Comparison of ENCODE assay signal across 8 cellular contexts in the genomic region with DNA sequence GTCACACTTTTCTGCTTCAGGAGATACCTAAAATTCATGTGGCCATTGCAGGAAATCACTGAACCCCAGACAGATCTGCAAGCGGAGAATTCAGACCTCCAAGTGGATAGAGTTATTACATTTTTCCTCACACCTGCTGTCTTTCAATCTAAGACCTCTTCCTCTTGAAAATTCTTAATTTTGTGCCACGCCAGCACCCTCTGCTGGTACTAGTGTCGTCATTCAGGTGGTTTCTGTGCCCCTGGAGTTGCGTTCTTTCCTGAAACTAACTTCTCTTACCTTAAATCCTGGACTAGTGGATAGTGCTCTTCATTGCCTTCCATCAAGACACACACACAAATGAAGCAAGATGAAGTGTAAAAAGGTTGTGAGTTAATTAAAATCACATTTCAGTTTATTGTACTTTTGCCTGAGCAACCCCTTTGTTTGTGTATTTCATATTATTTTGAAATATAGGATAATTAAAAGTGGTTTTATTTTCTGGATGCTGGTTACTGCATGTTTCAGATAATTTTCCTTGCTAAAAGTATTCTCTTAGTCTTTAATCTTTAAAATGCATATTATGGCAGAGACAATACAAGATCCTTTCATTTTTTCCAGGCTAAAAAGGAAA. TPM values are rescaled to one million over a fixed set of nuclear protein-coding genes. Genes with fewer than 3 reads are reported as not detected.
DNase-seq lines count a peak whose midpoint lies in the region; ATAC-seq, FAIRE-seq and TF ChIP-seq lines count a peak whose summit lies in the region.

No MANE protein-coding gene starts in this region.

- BruUV-seq in K562 (replicated peaks; lab: Mats Ljungman, UMichigan): no TSS peak

- H3K27me3 ChIP-seq in HUES48 (ENCODE audit: control insufficient read depth, insufficient read depth, low read length) (peaks cover 59% of the 10 kb centered on the region), K562 (ENCODE audit: control insufficient read depth in 2 of 2, insufficient read depth in 2 of 2, low read length in 2 of 2) (peaks cover 0 to 15% of the 10 kb centered on the region in 2 experiments; a peak in 1 of 5 replicates), gastroesophageal sphincter (peaks cover 98% of the 10 kb centered on the region)

- TF ChIP-seq POLR2A in K562 (conservative IDR thresholded peaks at IDR 0.05) (no peak), gastroesophageal sphincter (IDR thresholded peaks at IDR 0.05) (no peak)

- H2AFZ ChIP-seq in K562 (ENCODE audit: low read depth, low read length): no peak overlapping the region

- DNase-seq in COLO668 (lab: John Stamatoyannopoulos, UW; ENCODE audit: unreplicated experiment): peak; percentile 65
- DNase-seq in NOMO-1 treated with DMSO at 0.1 percent for 48 hours (lab: John Stamatoyannopoulos, UW; ENCODE audit: unreplicated experiment): peak; percentile 39
- peak in 3 of 4 experiments; percentile 22 to 40 (median 22) for DNase-seq in K562 (ENCODE audit: extremely low read depth in 1 of 4, low spot score in 3 of 4)
- peak; percentile 74 for DNase-seq in midbrain (lab: John Stamatoyannopoulos, UW)

- TF ChIP-seq RAD21 in K562 (CRISPR knock-in tag; conservative IDR thresholded peaks at IDR 0.05 in 1 of 2, IDR thresholded peaks at IDR 0.05 in 1 of 2): peak in 1 of 2 experiments; percentile 25; a peak in 1 of 4 replicates

- H3K36me3 ChIP-seq in HUES48 (ENCODE audit: control insufficient read depth, insufficient read depth, low read length) (no peaks in the 10 kb centered on the region), K562 (ENCODE audit: control insufficient read depth, insufficient read depth, low read length) (no peaks in the 10 kb centered on the region), gastroesophageal sphincter (no peaks in the 10 kb centered on the region)

- no peak overlapping the region for H3K4me2 ChIP-seq in K562 (ENCODE audit: insufficient read depth, low read length)

- H3K9ac ChIP-seq in HUES48 (ENCODE audit: low read depth, low read length) (no peak overlapping the region), K562 (ENCODE audit: insufficient read depth in 1 of 2, low read depth in 2 of 2, low read length in 2 of 2) (no peak overlapping the region)

- in situ Hi-C loops in K562 (cut with MboI): no loop called here

- H3K27ac ChIP-seq in HUES48 (ENCODE audit: low read depth, low read length) (no peak overlapping the region), K562 (ENCODE audit: extremely low read depth, low read depth, low read length) (no peak overlapping the region), gastroesophageal sphincter (no peak overlapping the region)

- intact Hi-C loops in K562 (cut with micrococcal nuclease): loop anchor here (5.0 kb wide), 1 partner anchor 1824 kb away; no protein-coding TSS in a partner anchor

- TF ChIP-seq EP300 in K562 (IDR thresholded peaks at IDR 0.05; ENCODE audit: low read length) (no peak), gastroesophageal sphincter (IDR thresholded peaks at IDR 0.05) (no peak)

- H3K4me1 ChIP-seq in HUES48 (ENCODE audit: control insufficient read depth, insufficient read depth, low read length) (peaks cover 5% of the 10 kb centered on the region), K562 (replicated peaks in 1 of 2; ENCODE audit: control insufficient read depth in 2 of 2, insufficient read depth in 2 of 2, low read length in 2 of 2) (peaks cover 3 to 22% of the 10 kb centered on the region in 2 experiments; a peak in 3 of 5 replicates), gastroesophageal sphincter (peaks cover 0 to 24% (median 13%) of the 10 kb centered on the region in 3 donors)

- H3K9me3 ChIP-seq in HUES48 (ENCODE audit: control insufficient read depth, insufficient read depth, low read length): no peaks in the 10 kb centered on the region
- H3K9me3 ChIP-seq in K562 (replicated peaks; ENCODE audit: control insufficient read depth, insufficient read depth, low read depth, low read length): no peaks in the 10 kb centered on the region
- no peaks in the 10 kb centered on the region for H3K9me3 ChIP-seq in gastroesophageal sphincter

- TF ChIP-seq CTCF in K562 (IDR thresholded peaks at IDR 0.05 in 2 of 3, conservative IDR thresholded peaks at IDR 0.05 in 1 of 3; ENCODE audit: insufficient read depth in 2 of 3, low read depth in 1 of 3, low read length in 3 of 3) (peak; percentile 29 to 41 (median 35); a peak in 4 of 6 replicates), gastroesophageal sphincter (IDR thresholded peaks at IDR 0.05) (no peak)

- CTCF ChIA-PET in K562 (lab: Yijun Ruan, JAX; ENCODE audit: low intra/inter-chr PET ratio): no interaction called here

- H3K9me1 ChIP-seq in K562 (ENCODE audit: control insufficient read depth, insufficient read depth, low read length): no peaks in the 10 kb centered on the region

- H4K20me1 ChIP-seq in K562 (replicated peaks; ENCODE audit: control insufficient read depth, insufficient read depth, low read length): no peaks in the 10 kb centered on the region

- FAIRE-seq in K562 (lab: Jason Lieb, UNC): no peak

- ATAC-seq in K562 (peak; percentile 42; the same call in 1 of the 3 replicates), GM21737 (IDR thresholded peaks at IDR 0.05; ENCODE audit: unreplicated experiment) (no peak), gastroesophageal sphincter (no peak), HG03521 (IDR thresholded peaks at IDR 0.05; ENCODE audit: unreplicated experiment) (no peak)

- H3K79me2 ChIP-seq in K562 (ENCODE audit: control insufficient read depth, insufficient read depth, low read length): no peaks in the 10 kb centered on the region

- 2% methylated on average over 4 of the region's 4 CpGs for WGBS in K562 (ENCODE audit: insufficient coverage, low coverage, missing lambda C conversion rate)
- 0 to 16% methylated on average over 3 to 4 of the region's 4 CpGs for WGBS in gastroesophageal sphincter (ENCODE audit: low coverage in 1 of 2), 2 donors

- POLR2A ChIA-PET in K562 (lab: Yijun Ruan, JAX): no interaction called here

- H3K4me3 ChIP-seq in HUES48 (ENCODE audit: low read depth, low read length) (0 out of 2 replicates have a peak overlapping the region, but pooled peaks have one; percentile 65), K562 (no peak overlapping the region), gastroesophageal sphincter (no peak overlapping the region)

TF ChIP-seq in K562, 482 proteins besides CTCF, POLR2A, EP300 and RAD21:
- TF ChIP-seq GTF2A2 (tag; IDR thresholded peaks at IDR 0.05) (no peak), SNRNP70 (optimal IDR thresholded peaks at IDR 0.05; ENCODE audit: low read depth, low read length) (no peak), CREM (IDR thresholded peaks at IDR 0.05; ENCODE audit: low read depth) (peak; percentile 67), SMC3 (conservative IDR thresholded peaks at IDR 0.05; ENCODE audit: insufficient read depth, low read depth, low read length) (peak; percentile 29; the same call in 1 of the 2 replicates)

RNA-seq across cellular contexts. Expression of gene DNER, which starts 1.6 kb away (rescaled TPM):
- not detected in 2 replicates for total RNA-seq in K562 (2011; cell fraction: chromatin; rRNA removed; ENCODE audit: low replicate concordance)
- total RNA-seq in K562 (2011; cell fraction: nucleolus; rRNA removed): not detected in 2 replicates
- not detected in 2 replicates for total RNA-seq in K562 (2011; cell fraction: nucleoplasm; rRNA removed)
- total RNA-seq in K562 (2014; rRNA removed) (not detected in 2 replicates), K562 (2014; rRNA removed; fragmentation: Illumina TruSeq; extraction: Trizol) (not detected in 2 replicates), K562 (2015; rRNA removed; fragmentation: Illumina TruSeq; extraction: Trizol) (not detected in 2 replicates), K562 (2021) (not detected in 2 replicates), gastroesophageal sphincter (10 to 100 TPM in 1 of 4 donors, 1 to 10 TPM in 2, under 1 TPM in 1; 0.31 to 13.3 (median 6.3) TPM)
- polyA plus RNA-seq in K562 (2011; rRNA removed) (not detected in 2 replicates), K562 (2014; fragmentation: Illumina TruSeq; extraction: Trizol) (not detected in 2 replicates), K562 (2014; fragmentation: Nextera tagmentation; extraction: Ambion mirVana) (not detected), K562 (2014; rRNA removed) (not detected in 2 replicates)
- not detected in 2 replicates for polyA plus RNA-seq in K562 (2011; cell fraction: cytosol; rRNA removed)
- polyA plus RNA-seq in K562 (2011; cell fraction: nucleus; rRNA removed): not detected in 2 replicates
- not detected in 2 replicates for polyA plus RNA-seq in K562 (2012)
- not detected in 2 replicates for polyA minus RNA-seq in K562 (2011; rRNA and poly(A)+ RNA removed)
- polyA minus RNA-seq in K562 (2011; cell fraction: cytosol; rRNA and poly(A)+ RNA removed): not detected in 2 replicates
- not detected in 2 replicates for polyA minus RNA-seq in K562 (2011; cell fraction: nucleus; rRNA and poly(A)+ RNA removed)

Comparison
In these comparisons a context has a peak if more than half of its experiments do, and no peak if none do; other contexts are left out.
1. DNase-seq: peak in every context shown above with its lines; median percentile 74 in midbrain; 65 in COLO668; 39 in NOMO-1 treated with DMSO at 0.1 percent for 48 hours; 22 in K562.
2. CTCF ChIP-seq: peak in K562 (3 of 3); none in gastroesophageal sphincter (0 of 4).